ENCODE assay signal across 8 cellular contexts in the genomic region with DNA sequence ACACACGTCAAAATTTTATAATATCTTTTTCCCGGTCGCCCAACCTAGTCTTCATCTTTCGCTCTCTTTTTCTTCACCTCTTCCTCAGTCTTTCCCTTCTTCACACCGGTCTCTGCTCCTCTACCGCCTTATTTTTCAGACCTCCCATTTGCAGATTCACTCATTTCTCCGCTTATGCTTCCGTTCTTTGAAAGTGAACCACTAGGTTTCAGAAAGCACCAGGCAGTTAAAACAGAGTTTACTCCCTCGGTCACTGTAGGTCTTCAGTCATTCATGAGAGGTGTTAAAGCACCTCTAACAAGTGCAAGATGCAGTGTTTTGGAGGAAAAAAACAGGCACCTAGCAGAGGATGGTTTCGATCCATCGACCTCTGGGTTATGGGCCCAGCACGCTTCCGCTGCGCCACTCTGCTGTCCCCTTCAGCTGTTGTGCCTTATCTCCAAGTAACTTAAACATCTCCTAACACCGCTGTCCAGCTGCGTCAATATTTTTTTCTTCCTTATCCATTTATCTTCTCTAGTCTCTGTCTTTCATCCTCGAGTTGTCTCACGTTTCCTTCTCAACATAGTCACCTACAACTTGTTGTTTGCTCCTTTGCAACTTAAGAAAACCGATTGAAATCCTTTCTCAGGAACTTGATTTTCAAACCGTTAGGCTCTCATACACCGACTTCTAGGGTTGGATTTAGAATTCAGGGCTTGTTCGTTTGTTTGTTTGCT.
DNase-seq lines count a peak whose midpoint lies in the region; ATAC-seq and TF ChIP-seq lines count a peak whose summit lies in the region.

No MANE protein-coding gene starts in this region.

- H3K9me3 Mint-ChIP-seq in T-helper 2 cell treated with Interferon-gamma antibody and Interleukin-4, amounts not matched to agents 5 μg/mL and 100 μg/mL, for 36 hours: no peaks in the 10 kb centered on the region

- H3K4me1 Mint-ChIP-seq in T-helper 2 cell treated with Interferon-gamma antibody and Interleukin-4, amounts not matched to agents 5 μg/mL and 100 μg/mL, for 36 hours (ENCODE audit: low read depth): no peaks in the 10 kb centered on the region

- H3K36me3 ChIP-seq in cardiac muscle cell (no peaks in the 10 kb centered on the region), H7 (replicated peaks; ENCODE audit: control insufficient read depth, insufficient read depth, low read length) (no peaks in the 10 kb centered on the region), esophagus muscularis mucosa (no peaks in the 10 kb centered on the region)

- H3K27me3 Mint-ChIP-seq in T-helper 2 cell treated with Interferon-gamma antibody and Interleukin-4, amounts not matched to agents 5 μg/mL and 100 μg/mL, for 36 hours (ENCODE audit: low read depth): peaks cover 27% of the 10 kb centered on the region

- no peak for TF ChIP-seq CTCF in cardiac muscle cell (IDR thresholded peaks at IDR 0.05; ENCODE audit: low read depth, low read length)
- no peak for TF ChIP-seq CTCF in esophagus muscularis mucosa (IDR thresholded peaks at IDR 0.05)

- H3K4me3 Mint-ChIP-seq in T-helper 2 cell treated with Interferon-gamma antibody and Interleukin-4, amounts not matched to agents 5 μg/mL and 100 μg/mL, for 36 hours: no peak overlapping the region

- intact Hi-C loops in Right ventricle myocardium inferior (cut with DNase I) (no loop called here), esophagus muscularis mucosa (cut with DNase I) (no loop called here)

- H3K4me3 ChIP-seq in cardiac muscle cell: peak overlapping the region; percentile 48
- peak overlapping the region; percentile 59 for H3K4me3 ChIP-seq in H7 (ENCODE audit: insufficient read depth, low read depth, low read length)
- peak overlapping the region; percentile 54 for H3K4me3 ChIP-seq in Jurkat, Clone E6-1 (ENCODE audit: low read length)
- no peak overlapping the region for H3K4me3 ChIP-seq in esophagus muscularis mucosa

- no peaks in the 10 kb centered on the region for H3K4me1 ChIP-seq in cardiac muscle cell (ENCODE audit: low read depth)
- H3K4me1 ChIP-seq in esophagus muscularis mucosa: peaks cover 3 to 11% (median 8%) of the 10 kb centered on the region in 4 donors

- no peak overlapping the region for H3K27ac Mint-ChIP-seq in T-helper 2 cell treated with Interferon-gamma antibody and Interleukin-4, amounts not matched to agents 5 μg/mL and 100 μg/mL, for 36 hours

- TF ChIP-seq POLR2A in esophagus muscularis mucosa (IDR thresholded peaks at IDR 0.05; ENCODE audit: low read depth): no peak

- H3K36me3 Mint-ChIP-seq in T-helper 2 cell treated with Interferon-gamma antibody and Interleukin-4, amounts not matched to agents 5 μg/mL and 100 μg/mL, for 36 hours (ENCODE audit: low read depth): no peaks in the 10 kb centered on the region

- DNase-seq in cardiac muscle cell (ENCODE audit: low read depth in 1 of 2, low spot score in 1 of 2) (peak; percentile 40 to 74), Right ventricle myocardium inferior (ENCODE audit: missing footprints) (no peak), H7 (peak; percentile 48), fibroblast of gingiva (ENCODE audit: low read depth) (peak; percentile 64), esophagus muscularis mucosa (ENCODE audit: extremely low spot score) (no peak)
- DNase-seq in Jurkat, Clone E6-1 (ENCODE audit: low read depth, low spot score): peak; percentile 54
- peak; percentile 62 for DNase-seq in T-helper 2 cell treated with Interferon-gamma antibody and Interleukin-4, amounts not matched to agents 5 μg/mL and 100 μg/mL, for 36 hours (ENCODE audit: low spot score)
- peak; percentile 33 to 38 for DNase-seq in stimulated activated CD4-positive, alpha-beta T cell treated with anti-CD3 and anti-CD28 coated beads, Interleukin-15, amount 100 ng/mL, for 48 hours (ENCODE audit: low read depth in 2 of 2)

- no peak for TF ChIP-seq EP300 in esophagus muscularis mucosa (IDR thresholded peaks at IDR 0.05)

- H3K9me3 ChIP-seq in cardiac muscle cell (ENCODE audit: low read depth) (no peaks in the 10 kb centered on the region), esophagus muscularis mucosa (no peaks in the 10 kb centered on the region)

- H3K27ac ChIP-seq in cardiac muscle cell (no peak overlapping the region), esophagus muscularis mucosa (replicated peaks in 1 of 4) (no peak overlapping the region)

- peaks cover 59% of the 10 kb centered on the region for H3K27me3 ChIP-seq in cardiac muscle cell
- peaks cover 15% of the 10 kb centered on the region for H3K27me3 ChIP-seq in H7 (ENCODE audit: control insufficient read depth, insufficient read depth, low read length)
- H3K27me3 ChIP-seq in esophagus muscularis mucosa: peaks cover 0 to 89% (median 36%) of the 10 kb centered on the region in 4 donors

- WGBS in esophagus muscularis mucosa: 5% methylated on average over 22 of the region's 22 CpGs

- ATAC-seq in Right ventricle myocardium inferior: no peak

Comparison
In these comparisons a context has a peak if more than half of its experiments do, and no peak if none do; other contexts are left out.
1. DNase-seq: peak in cardiac muscle cell (2 of 2), H7 (single experiment), Jurkat, Clone E6-1 (single experiment), T-helper 2 cell treated with Interferon-gamma antibody and Interleukin-4, amounts not matched to agents 5 μg/mL and 100 μg/mL, for 36 hours (single experiment), fibroblast of gingiva (single experiment) and stimulated activated CD4-positive, alpha-beta T cell treated with anti-CD3 and anti-CD28 coated beads, Interleukin-15, amount 100 ng/mL, for 48 hours (2 of 2); none in Right ventricle myocardium inferior (single experiment) and esophagus muscularis mucosa (single experiment).
2. H3K4me3 ChIP-seq: peak in cardiac muscle cell (single experiment), H7 (single experiment) and Jurkat, Clone E6-1 (single experiment); none in esophagus muscularis mucosa (0 of 4).